ENCODE assay signal across 10 cellular contexts in genomic region chr3:16323737-16324136, GRCh38.
"Had no signal": no experiment of that assay in that cellular context is flagged by ENCODE, and none has a peak within 500 bp of the region (broad histone marks: within the 10 kb centered on the region; RNA-seq: fewer than 3 reads in every experiment).

No MANE protein-coding gene starts in this region.

- ATAC-seq: activated T-helper 17 cell treated with anti-CD3 and anti-CD28 coated beads, Interleukin-2, amount 50 U/mL, for 72 hours; psoas muscle; stimulated activated naive CD8-positive, alpha-beta T cell treated with anti-CD3 and anti-CD28 coated beads, Interleukin-15, amount 100 ng/mL, for 72 hours had no signal

- H3K4me3 Mint-ChIP-seq: activated naive CD4-positive, alpha-beta T cell treated with anti-CD3 and anti-CD28 coated beads, Interleukin-2, amount 50 U/mL, for 24 hours; activated T-helper 17 cell treated with anti-CD3 and anti-CD28 coated beads, Interleukin-2, amount 50 U/mL, for 72 hours; nephron had no signal

- H3K4me1 Mint-ChIP-seq: nephron had no signal

- DNase-seq: aorta; psoas muscle; stimulated activated CD4-positive, alpha-beta T cell treated with anti-CD3 and anti-CD28 coated beads, Interleukin-12 subunit alpha, Interleukin-12 subunit beta, amount 100 ng/mL, for 4 hours; testis had no signal

- H3K27ac ChIP-seq: breast epithelium, psoas muscle, SK-N-MC, testis had no signal

- H3K27me3 Mint-ChIP-seq: activated naive CD4-positive, alpha-beta T cell treated with anti-CD3 and anti-CD28 coated beads, Interleukin-2, amount 50 U/mL, for 24 hours; activated T-helper 17 cell treated with anti-CD3 and anti-CD28 coated beads, Interleukin-2, amount 50 U/mL, for 72 hours; stimulated activated naive CD8-positive, alpha-beta T cell treated with anti-CD3 and anti-CD28 coated beads, Interleukin-15, amount 100 ng/mL, for 72 hours had no signal

- H3K27me3 ChIP-seq: breast epithelium, testis had no signal

- H3K4me1 ChIP-seq: breast epithelium, testis had no signal

- H3K4me3 ChIP-seq: breast epithelium, psoas muscle, SK-N-MC, testis had no signal

- H3K9me3 Mint-ChIP-seq: activated naive CD4-positive, alpha-beta T cell treated with anti-CD3 and anti-CD28 coated beads, Interleukin-2, amount 50 U/mL, for 24 hours; activated T-helper 17 cell treated with anti-CD3 and anti-CD28 coated beads, Interleukin-2, amount 50 U/mL, for 72 hours; nephron; stimulated activated naive CD8-positive, alpha-beta T cell treated with anti-CD3 and anti-CD28 coated beads, Interleukin-15, amount 100 ng/mL, for 72 hours had no signal

- H3K27ac Mint-ChIP-seq: nephron had no signal

- H3K9me3 ChIP-seq: breast epithelium, psoas muscle, testis had no signal

- H3K36me3 ChIP-seq: breast epithelium had no signal
